ENCODE assay signal across 7 cellular contexts in the genomic region with DNA sequence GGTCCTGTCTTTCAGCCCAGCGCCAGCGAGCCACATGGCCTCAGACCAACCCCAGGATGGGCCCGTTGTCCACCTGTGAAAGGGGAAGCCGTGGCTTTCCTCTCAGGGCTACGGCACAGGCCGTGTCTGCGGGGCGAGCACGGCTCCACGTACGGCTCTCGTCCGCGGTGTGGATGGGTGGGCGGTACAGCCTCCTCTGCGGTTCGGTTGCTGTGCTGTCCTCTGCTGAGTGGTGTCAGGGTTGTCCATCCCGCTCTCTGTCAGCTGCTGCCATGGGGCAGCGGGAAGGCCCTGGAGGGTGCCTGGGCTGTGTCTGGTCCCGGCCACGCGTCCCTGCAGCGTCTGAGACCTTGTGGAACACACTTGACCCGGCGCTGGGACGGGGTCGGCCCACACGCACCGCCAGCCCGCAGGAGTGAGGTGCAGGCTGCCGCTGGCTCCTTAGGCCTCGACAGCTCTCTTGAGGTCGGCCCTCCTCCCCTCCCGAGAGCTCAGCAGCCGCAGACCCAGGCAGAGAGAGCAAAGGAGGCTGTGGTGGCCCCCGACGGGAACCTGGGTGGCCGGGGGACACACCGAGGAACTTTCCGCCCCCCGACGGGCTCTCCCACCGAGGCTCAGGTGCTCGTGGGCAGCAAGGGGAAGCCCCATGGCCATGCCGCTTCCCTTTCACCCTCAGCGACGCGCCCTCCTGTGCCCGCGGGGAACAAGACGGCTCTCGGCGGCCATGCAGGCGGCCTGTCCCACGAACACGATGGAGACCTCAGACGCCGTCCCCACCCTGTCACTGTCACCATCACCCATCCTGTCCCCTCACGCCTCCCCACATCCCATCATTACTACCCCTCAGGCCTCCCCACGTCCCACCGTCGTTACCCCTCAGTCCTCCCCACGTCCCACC.
DNase-seq lines count a peak whose midpoint lies in the region; ATAC-seq and TF ChIP-seq lines count a peak whose summit lies in the region.

No MANE protein-coding gene starts in this region.

- DNase-seq in activated T-cell treated with anti-CD3 and anti-CD28 coated beads for 4 hours (peak; percentile 38), sciatic nerve (ENCODE audit: low spot score) (peak; percentile 60), ACHN (no peak), NCI-H526 treated with DMSO at 0.1 percent for 48 hours (lab: John Stamatoyannopoulos, UW) (no peak), WTC11 (ENCODE audit: low spot score) (no peak)

- H3K27ac Mint-ChIP-seq in WTC11, result no peak overlapping the region

- POLR2A ChIA-PET in WTC11 (lab: Charles Lee), result no interaction called here

- H3K27me3 Mint-ChIP-seq in WTC11 (ENCODE audit: low read depth), result peaks cover 5% of the 10 kb centered on the region

- H3K4me3 Mint-ChIP-seq in WTC11, result no peak overlapping the region

- no peaks in the 10 kb centered on the region; the same call in 1 of the 2 replicates for H3K36me3 Mint-ChIP-seq in WTC11

- ATAC-seq in GM21381 (IDR thresholded peaks at IDR 0.05; ENCODE audit: unreplicated experiment), result peak; percentile 28
- ATAC-seq in HG03460 (IDR thresholded peaks at IDR 0.05; ENCODE audit: unreplicated experiment), result peak; percentile 22
- ATAC-seq in sciatic nerve, result no peak
- no peak for ATAC-seq in WTC11

- H3K9me3 Mint-ChIP-seq in WTC11, result no peaks in the 10 kb centered on the region

- TF ChIP-seq CTCF in WTC11 (IDR thresholded peaks at IDR 0.05), result no peak

- CTCF ChIA-PET in WTC11 (lab: Charles Lee), result interaction anchor here (1.2 kb wide), 1 partner anchor 13 kb away, joined by 3 read pairs; no protein-coding TSS in a partner anchor

- in situ Hi-C loops in ACHN (cut with HindIII; ENCODE audit: low pct_ligation_motif_present, low pct_unique_long_range_greater_than_20kb, low sequenced_read_pairs), result no loop called here

- intact Hi-C loops in sciatic nerve (cut with DNase I), result loop anchor here (5.0 kb wide), 2 partner anchors 127 to 142 kb away; a partner anchor contains a TSS

- peaks cover 6% of the 10 kb centered on the region; the same call in 1 of the 2 replicates for H3K4me1 Mint-ChIP-seq in WTC11

TF ChIP-seq in WTC11, 78 proteins besides CTCF, POLR2A, EP300 and RAD21 (continues in another document):
- TF ChIP-seq CREB1 (CRISPR knock-in tag; IDR thresholded peaks at IDR 0.05) (no peak), NFATC4 (CRISPR knock-in tag; IDR thresholded peaks at IDR 0.05) (no peak), ZBTB21 (CRISPR knock-in tag; IDR thresholded peaks at IDR 0.05; ENCODE audit: borderline replicate concordance) (no peak), JUN (CRISPR knock-in tag; IDR thresholded peaks at IDR 0.05) (no peak), NR2C2 (CRISPR knock-in tag; IDR thresholded peaks at IDR 0.05) (no peak), GRHL2 (CRISPR knock-in tag; IDR thresholded peaks at IDR 0.05; ENCODE audit: insufficient replicate concordance, severe bottlenecking) (no peak), MYBL2 (CRISPR knock-in tag; IDR thresholded peaks at IDR 0.05) (no peak), ESRRA (CRISPR knock-in tag; IDR thresholded peaks at IDR 0.05; ENCODE audit: borderline replicate concordance) (no peak), NFYB (CRISPR knock-in tag; conservative IDR thresholded peaks at IDR 0.05; ENCODE audit: low read depth) (no peak), MXD4 (CRISPR knock-in tag; IDR thresholded peaks at IDR 0.05; ENCODE audit: borderline replicate concordance) (no peak), FOXK1 (CRISPR knock-in tag; IDR thresholded peaks at IDR 0.05) (no peak), ZNF121 (CRISPR knock-in tag; IDR thresholded peaks at IDR 0.05) (no peak)
- TF ChIP-seq, protein P1, sequence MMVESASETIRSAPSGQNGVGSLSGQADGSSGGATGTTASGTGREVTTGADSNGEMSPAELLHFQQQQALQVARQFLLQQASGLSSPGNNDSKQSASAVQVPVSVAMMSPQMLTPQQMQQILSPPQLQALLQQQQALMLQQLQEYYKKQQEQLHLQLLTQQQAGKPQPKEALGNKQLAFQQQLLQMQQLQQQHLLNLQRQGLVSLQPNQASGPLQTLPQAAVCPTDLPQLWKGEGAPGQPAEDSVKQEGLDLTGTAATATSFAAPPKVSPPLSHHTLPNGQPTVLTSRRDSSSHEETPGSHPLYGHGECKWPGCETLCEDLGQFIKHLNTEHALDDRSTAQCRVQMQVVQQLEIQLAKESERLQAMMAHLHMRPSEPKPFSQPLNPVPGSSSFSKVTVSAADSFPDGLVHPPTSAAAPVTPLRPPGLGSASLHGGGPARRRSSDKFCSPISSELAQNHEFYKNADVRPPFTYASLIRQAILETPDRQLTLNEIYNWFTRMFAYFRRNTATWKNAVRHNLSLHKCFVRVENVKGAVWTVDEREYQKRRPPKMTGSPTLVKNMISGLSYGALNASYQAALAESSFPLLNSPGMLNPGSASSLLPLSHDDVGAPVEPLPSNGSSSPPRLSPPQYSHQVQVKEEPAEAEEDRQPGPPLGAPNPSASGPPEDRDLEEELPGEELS (CRISPR knock-in tag; IDR thresholded peaks at IDR 0.05), result no peak
- TF ChIP-seq, protein P2, sequence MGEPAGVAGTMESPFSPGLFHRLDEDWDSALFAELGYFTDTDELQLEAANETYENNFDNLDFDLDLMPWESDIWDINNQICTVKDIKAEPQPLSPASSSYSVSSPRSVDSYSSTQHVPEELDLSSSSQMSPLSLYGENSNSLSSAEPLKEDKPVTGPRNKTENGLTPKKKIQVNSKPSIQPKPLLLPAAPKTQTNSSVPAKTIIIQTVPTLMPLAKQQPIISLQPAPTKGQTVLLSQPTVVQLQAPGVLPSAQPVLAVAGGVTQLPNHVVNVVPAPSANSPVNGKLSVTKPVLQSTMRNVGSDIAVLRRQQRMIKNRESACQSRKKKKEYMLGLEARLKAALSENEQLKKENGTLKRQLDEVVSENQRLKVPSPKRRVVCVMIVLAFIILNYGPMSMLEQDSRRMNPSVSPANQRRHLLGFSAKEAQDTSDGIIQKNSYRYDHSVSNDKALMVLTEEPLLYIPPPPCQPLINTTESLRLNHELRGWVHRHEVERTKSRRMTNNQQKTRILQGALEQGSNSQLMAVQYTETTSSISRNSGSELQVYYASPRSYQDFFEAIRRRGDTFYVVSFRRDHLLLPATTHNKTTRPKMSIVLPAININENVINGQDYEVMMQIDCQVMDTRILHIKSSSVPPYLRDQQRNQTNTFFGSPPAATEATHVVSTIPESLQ (CRISPR knock-in tag; IDR thresholded peaks at IDR 0.05), result no peak
- TF ChIP-seq, protein P3, sequence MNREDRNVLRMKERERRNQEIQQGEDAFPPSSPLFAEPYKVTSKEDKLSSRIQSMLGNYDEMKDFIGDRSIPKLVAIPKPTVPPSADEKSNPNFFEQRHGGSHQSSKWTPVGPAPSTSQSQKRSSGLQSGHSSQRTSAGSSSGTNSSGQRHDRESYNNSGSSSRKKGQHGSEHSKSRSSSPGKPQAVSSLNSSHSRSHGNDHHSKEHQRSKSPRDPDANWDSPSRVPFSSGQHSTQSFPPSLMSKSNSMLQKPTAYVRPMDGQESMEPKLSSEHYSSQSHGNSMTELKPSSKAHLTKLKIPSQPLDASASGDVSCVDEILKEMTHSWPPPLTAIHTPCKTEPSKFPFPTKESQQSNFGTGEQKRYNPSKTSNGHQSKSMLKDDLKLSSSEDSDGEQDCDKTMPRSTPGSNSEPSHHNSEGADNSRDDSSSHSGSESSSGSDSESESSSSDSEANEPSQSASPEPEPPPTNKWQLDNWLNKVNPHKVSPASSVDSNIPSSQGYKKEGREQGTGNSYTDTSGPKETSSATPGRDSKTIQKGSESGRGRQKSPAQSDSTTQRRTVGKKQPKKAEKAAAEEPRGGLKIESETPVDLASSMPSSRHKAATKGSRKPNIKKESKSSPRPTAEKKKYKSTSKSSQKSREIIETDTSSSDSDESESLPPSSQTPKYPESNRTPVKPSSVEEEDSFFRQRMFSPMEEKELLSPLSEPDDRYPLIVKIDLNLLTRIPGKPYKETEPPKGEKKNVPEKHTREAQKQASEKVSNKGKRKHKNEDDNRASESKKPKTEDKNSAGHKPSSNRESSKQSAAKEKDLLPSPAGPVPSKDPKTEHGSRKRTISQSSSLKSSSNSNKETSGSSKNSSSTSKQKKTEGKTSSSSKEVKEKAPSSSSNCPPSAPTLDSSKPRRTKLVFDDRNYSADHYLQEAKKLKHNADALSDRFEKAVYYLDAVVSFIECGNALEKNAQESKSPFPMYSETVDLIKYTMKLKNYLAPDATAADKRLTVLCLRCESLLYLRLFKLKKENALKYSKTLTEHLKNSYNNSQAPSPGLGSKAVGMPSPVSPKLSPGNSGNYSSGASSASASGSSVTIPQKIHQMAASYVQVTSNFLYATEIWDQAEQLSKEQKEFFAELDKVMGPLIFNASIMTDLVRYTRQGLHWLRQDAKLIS (CRISPR knock-in tag; IDR thresholded peaks at IDR 0.05; ENCODE audit: borderline replicate concordance), result no peak
- TF ChIP-seq, protein P4, sequence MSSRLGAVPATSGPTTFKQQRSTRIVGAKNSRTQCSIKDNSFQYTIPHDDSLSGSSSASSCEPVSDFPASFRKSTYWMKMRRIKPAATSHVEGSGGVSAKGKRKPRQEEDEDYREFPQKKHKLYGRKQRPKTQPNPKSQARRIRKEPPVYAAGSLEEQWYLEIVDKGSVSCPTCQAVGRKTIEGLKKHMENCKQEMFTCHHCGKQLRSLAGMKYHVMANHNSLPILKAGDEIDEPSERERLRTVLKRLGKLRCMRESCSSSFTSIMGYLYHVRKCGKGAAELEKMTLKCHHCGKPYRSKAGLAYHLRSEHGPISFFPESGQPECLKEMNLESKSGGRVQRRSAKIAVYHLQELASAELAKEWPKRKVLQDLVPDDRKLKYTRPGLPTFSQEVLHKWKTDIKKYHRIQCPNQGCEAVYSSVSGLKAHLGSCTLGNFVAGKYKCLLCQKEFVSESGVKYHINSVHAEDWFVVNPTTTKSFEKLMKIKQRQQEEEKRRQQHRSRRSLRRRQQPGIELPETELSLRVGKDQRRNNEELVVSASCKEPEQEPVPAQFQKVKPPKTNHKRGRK (CRISPR knock-in tag; IDR thresholded peaks at IDR 0.05; ENCODE audit: borderline replicate concordance), result no peak
- TF ChIP-seq, protein P5, sequence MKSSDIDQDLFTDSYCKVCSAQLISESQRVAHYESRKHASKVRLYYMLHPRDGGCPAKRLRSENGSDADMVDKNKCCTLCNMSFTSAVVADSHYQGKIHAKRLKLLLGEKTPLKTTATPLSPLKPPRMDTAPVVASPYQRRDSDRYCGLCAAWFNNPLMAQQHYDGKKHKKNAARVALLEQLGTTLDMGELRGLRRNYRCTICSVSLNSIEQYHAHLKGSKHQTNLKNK (CRISPR knock-in tag; IDR thresholded peaks at IDR 0.05), result no peak
- TF ChIP-seq, protein P6, sequence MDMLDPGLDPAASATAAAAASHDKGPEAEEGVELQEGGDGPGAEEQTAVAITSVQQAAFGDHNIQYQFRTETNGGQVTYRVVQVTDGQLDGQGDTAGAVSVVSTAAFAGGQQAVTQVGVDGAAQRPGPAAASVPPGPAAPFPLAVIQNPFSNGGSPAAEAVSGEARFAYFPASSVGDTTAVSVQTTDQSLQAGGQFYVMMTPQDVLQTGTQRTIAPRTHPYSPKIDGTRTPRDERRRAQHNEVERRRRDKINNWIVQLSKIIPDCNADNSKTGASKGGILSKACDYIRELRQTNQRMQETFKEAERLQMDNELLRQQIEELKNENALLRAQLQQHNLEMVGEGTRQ (CRISPR knock-in tag; IDR thresholded peaks at IDR 0.05), result no peak

Comparison
In these comparisons a context has a peak if more than half of its experiments do, and no peak if none do; other contexts are left out.
1. ATAC-seq: peak in GM21381 (single experiment) and HG03460 (single experiment); none in sciatic nerve (single experiment) and WTC11 (single experiment).
2. DNase-seq: peak in activated T-cell treated with anti-CD3 and anti-CD28 coated beads for 4 hours (single experiment) and sciatic nerve (single experiment); none in ACHN (single experiment), NCI-H526 treated with DMSO at 0.1 percent for 48 hours (single experiment) and WTC11 (single experiment).